In the genomic region with DNA sequence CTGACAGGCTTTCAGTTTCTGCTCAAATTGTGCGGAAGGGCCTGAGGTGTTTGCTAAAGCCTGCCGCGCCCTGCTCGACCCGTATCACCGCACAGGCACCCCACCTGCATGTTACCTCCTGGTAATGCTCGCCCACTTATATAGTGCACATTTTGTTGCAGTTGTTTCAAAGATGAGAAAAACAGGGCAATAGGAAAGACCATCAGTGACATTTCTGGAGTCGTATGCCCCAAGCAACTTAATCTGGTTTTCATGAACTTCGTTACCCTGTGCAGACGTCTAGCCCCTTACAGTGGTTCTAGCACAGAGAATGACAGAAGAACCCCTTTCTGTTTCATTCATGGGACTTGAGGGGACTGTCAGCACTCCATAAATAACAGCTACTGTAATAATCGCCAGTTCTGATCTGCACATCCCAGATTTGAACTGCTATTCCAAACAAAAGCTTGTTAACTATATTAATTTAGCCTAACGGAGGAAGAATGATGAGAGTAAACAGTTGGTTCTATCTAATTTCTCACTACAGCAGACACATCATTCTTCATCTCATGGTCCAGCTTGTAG, we compare ENCODE assay signal across 8 cellular contexts. TPM values are rescaled to one million over a fixed set of nuclear protein-coding genes. Genes with fewer than 3 reads are reported as not detected.
DNase-seq lines count a peak whose midpoint lies in the region; ATAC-seq, FAIRE-seq and TF ChIP-seq lines count a peak whose summit lies in the region.

No MANE protein-coding gene starts in this region.

- WGBS in H9 (ENCODE audit: extremely low coverage, insufficient read length, low lambda C conversion rate), result no CpG with 5 or more reads among the region's 12 CpGs
- WGBS in pancreas, 2 donors, result 9 to 13% methylated on average over 12 of the region's 12 CpGs

- H3K9me3 Mint-ChIP-seq in H9, result no peaks in the 10 kb centered on the region

- H3K27me3 ChIP-seq in H9 (ENCODE audit: insufficient read depth, low read length) (no peaks in the 10 kb centered on the region), endothelial cell of umbilical vein (ENCODE audit: control insufficient read depth in 2 of 2, insufficient read depth in 2 of 2, low read length in 2 of 2) (peaks cover 2 to 14% of the 10 kb centered on the region in 2 experiments), pancreas (no peaks in the 10 kb centered on the region)

- POLR2A ChIA-PET in endothelial cell of umbilical vein (lab: Charles Lee), result no interaction called here

- H3K4me1 Mint-ChIP-seq in H9, result peaks cover 22 to 27% of the 10 kb centered on the region in 2 experiments

- no peak overlapping the region for H2AK5ac ChIP-seq in H9 (ENCODE audit: insufficient read length, low read length)

- H3K4me3 Mint-ChIP-seq in H9, result peak overlapping the region; percentile 82 to 86

- no peak overlapping the region; a peak in 1 of 7 replicates for H3K27ac Mint-ChIP-seq in H9

- no peak overlapping the region for H4K91ac ChIP-seq in H9 (ENCODE audit: insufficient read length, low read depth, low read length)

- H3K9me1 ChIP-seq in endothelial cell of umbilical vein (replicated peaks; ENCODE audit: control insufficient read depth, extremely low read depth, insufficient read depth, low read length), result no peaks in the 10 kb centered on the region

- H4K20me1 ChIP-seq in H9 (ENCODE audit: control insufficient read depth, insufficient read depth, insufficient read length), result no peaks in the 10 kb centered on the region
- no peaks in the 10 kb centered on the region for H4K20me1 ChIP-seq in endothelial cell of umbilical vein (replicated peaks; ENCODE audit: control insufficient read depth, extremely low read depth, insufficient read depth, low read length)

- H3K27ac ChIP-seq in H9 (ENCODE audit: insufficient read length, low read depth, low read length) (no peak overlapping the region), endothelial cell of umbilical vein (ENCODE audit: insufficient read depth, low read depth, low read length) (peak overlapping the region; percentile 57), pancreas (peak overlapping the region; percentile 77 to 98 (median 92))

- no peaks in the 10 kb centered on the region for H3K4me1 ChIP-seq in H9 (ENCODE audit: insufficient read depth, low read length)
- H3K4me1 ChIP-seq in endothelial cell of umbilical vein (ENCODE audit: control insufficient read depth, extremely low read depth, insufficient read depth, low read length), result peaks cover 16% of the 10 kb centered on the region
- peaks cover 0 to 19% (median 17%) of the 10 kb centered on the region in 3 donors for H3K4me1 ChIP-seq in pancreas

- no peak overlapping the region for H2BK15ac ChIP-seq in H9 (ENCODE audit: low read depth, low read length)

- H3K79me2 ChIP-seq in H9 (ENCODE audit: insufficient read depth, low read length), result no peaks in the 10 kb centered on the region
- H3K79me2 ChIP-seq in endothelial cell of umbilical vein (ENCODE audit: control insufficient read depth, insufficient read depth, low read length), result peaks cover 23% of the 10 kb centered on the region

- intact Hi-C loops in endothelial cell of umbilical vein (cut with micrococcal nuclease) (loop anchor here (5.0 kb wide), 1 partner anchor 326 kb away; no protein-coding TSS in a partner anchor), pancreas (cut with DNase I) (no loop called here)

- FAIRE-seq in endothelial cell of umbilical vein (lab: Jason Lieb, UNC) (no peak), pancreas (lab: Jason Lieb, UNC) (no peak)

- no peak overlapping the region for H2BK12ac ChIP-seq in H9 (ENCODE audit: insufficient read length, low read depth, low read length)

- no peak overlapping the region for H3K4ac ChIP-seq in H9 (ENCODE audit: low read depth, low read length)

- no peak overlapping the region for H2BK5ac ChIP-seq in H9 (ENCODE audit: insufficient read length, low read length)

- no peak overlapping the region for H3K18ac ChIP-seq in H9 (ENCODE audit: insufficient read length, low read depth, low read length)

- no peak overlapping the region for H4K5ac ChIP-seq in H9 (ENCODE audit: insufficient read length, low read depth, low read length)

- no TSS peak for BruUV-seq in endothelial cell of umbilical vein (replicated peaks; lab: Mats Ljungman, UMichigan)

- H3K4me2 ChIP-seq in H9 (ENCODE audit: insufficient read depth, insufficient read length, low read length) (peak overlapping the region; percentile 58), endothelial cell of umbilical vein (ENCODE audit: insufficient read depth, low read length) (peak overlapping the region; percentile 89)

- H3K9ac ChIP-seq in H9 (ENCODE audit: extremely low read depth, insufficient read length, low read length) (no peak overlapping the region), endothelial cell of umbilical vein (replicated peaks; ENCODE audit: extremely low read depth, insufficient read depth, low read length) (peak overlapping the region; percentile 79)

- H3K79me1 ChIP-seq in H9 (ENCODE audit: insufficient read depth, low read depth, low read length, poor library complexity, severe bottlenecking), result no peaks in the 10 kb centered on the region

- H3K23me2 ChIP-seq in H9 (ENCODE audit: insufficient read length, low read depth, low read length, poor library complexity, severe bottlenecking), result no peaks in the 10 kb centered on the region

- dilution Hi-C loops in endothelial cell of umbilical vein (cut with MboI; ENCODE audit: extremely low pct_ligation_motif_present, low sequenced_read_pairs), result loop anchor here (25.0 kb wide), 1 partner anchor 344 kb away; no protein-coding TSS in a partner anchor

- H3K56ac ChIP-seq in H9 (ENCODE audit: insufficient read length, low read depth, low read length), result no peak overlapping the region

- H3K36me3 ChIP-seq in endothelial cell of umbilical vein (ENCODE audit: control insufficient read depth in 2 of 2, extremely low read depth in 1 of 2, insufficient read depth in 2 of 2, low read length in 2 of 2) (peaks cover 6 to 11% of the 10 kb centered on the region in 2 experiments), pancreas (peaks cover 0 to 7% (median 0%) of the 10 kb centered on the region in 3 donors)

- no peaks in the 10 kb centered on the region for H3K9me3 ChIP-seq in H9 (ENCODE audit: control insufficient read depth, low read depth, low read length)
- H3K9me3 ChIP-seq in endothelial cell of umbilical vein (replicated peaks; ENCODE audit: control insufficient read depth, insufficient read depth, low read length), result no peaks in the 10 kb centered on the region
- H3K9me3 ChIP-seq in pancreas, result no peaks in the 10 kb centered on the region

- TF ChIP-seq CTCF in H9 (conservative IDR thresholded peaks at IDR 0.05) (no peak), endothelial cell of umbilical vein (IDR thresholded peaks at IDR 0.05; ENCODE audit: extremely low read depth in 1 of 2, insufficient read depth in 1 of 2, low read depth in 1 of 2, low read length in 2 of 2) (no peak), pancreas (IDR thresholded peaks at IDR 0.05) (no peak)

- no peak overlapping the region for H3K14ac ChIP-seq in H9 (ENCODE audit: insufficient read depth, low read length)

- H2BK120ac ChIP-seq in H9 (ENCODE audit: low read depth, low read length, poor library complexity, severe bottlenecking), result no peak overlapping the region

- ATAC-seq in GM18511 (IDR thresholded peaks at IDR 0.05; ENCODE audit: unreplicated experiment), result peak; percentile 26
- no peak for ATAC-seq in pancreas

- no peak for TF ChIP-seq POLR2A in endothelial cell of umbilical vein (IDR thresholded peaks at IDR 0.05; ENCODE audit: low read depth, low read length)

- CTCF ChIA-PET in endothelial cell of umbilical vein (lab: Charles Lee), result interaction anchor here (0.9 to 1.5 kb wide), 8 partner anchors 8 to 1775 kb away, joined by 3 to 5 read pairs (median 4); no protein-coding TSS in a partner anchor

- H2AFZ ChIP-seq in H9 (ENCODE audit: low read length) (no peak overlapping the region), endothelial cell of umbilical vein (ENCODE audit: low read depth, low read length) (peak overlapping the region; percentile 100)

- H3K23ac ChIP-seq in H9 (ENCODE audit: insufficient read length, low read depth, low read length), result no peak overlapping the region

- H4K8ac ChIP-seq in H9 (replicated peaks; ENCODE audit: insufficient read length, low read depth, low read length), result no peak overlapping the region

- DNase-seq in H9 (no peak), NCI-H526 treated with DMSO at 0.1 percent for 48 hours (lab: John Stamatoyannopoulos, UW) (peak; percentile 70), endothelial cell of umbilical vein (ENCODE audit: low read depth, low spot score) (no peak), pancreas (no peak), T1000 (lab: John Stamatoyannopoulos, UW) (no peak), hippocampal formation (lab: John Stamatoyannopoulos, UW) (no peak), NCI-H1417 treated with DMSO at 0.1 percent for 48 hours (lab: John Stamatoyannopoulos, UW) (no peak)

- H2BK20ac ChIP-seq in H9 (ENCODE audit: low read depth, low read length, poor library complexity, severe bottlenecking), result no peak overlapping the region

- H3K4me3 ChIP-seq in endothelial cell of umbilical vein (replicated peaks in 1 of 3; ENCODE audit: insufficient read depth in 1 of 3, low read depth in 1 of 3, low read length in 3 of 3) (peak overlapping the region; percentile 59 to 70 (median 63)), pancreas (peak overlapping the region; percentile 61 to 84 (median 73))

- peaks cover 7 to 22% (median 22%) of the 10 kb centered on the region in 3 experiments; a peak in 5 of 7 replicates for H3K36me3 Mint-ChIP-seq in H9 (ENCODE audit: insufficient read depth in 1 of 3, low read depth in 3 of 3)

- peaks cover 9% of the 10 kb centered on the region for H3K27me3 Mint-ChIP-seq in H9 (ENCODE audit: low read depth)

- H3T11ph ChIP-seq in H9 (ENCODE audit: low read length), result no peak overlapping the region

TF ChIP-seq in endothelial cell of umbilical vein, 7 proteins besides CTCF, POLR2A, EP300 and RAD21 (continues in another document):
- no peak for TF ChIP-seq MAX (IDR thresholded peaks at IDR 0.05; ENCODE audit: insufficient read depth, insufficient read length)
- no peak for TF ChIP-seq FOS (IDR thresholded peaks at IDR 0.05; ENCODE audit: borderline replicate concordance, insufficient read depth, low read length)
- no peak for TF ChIP-seq JUN (IDR thresholded peaks at IDR 0.05; ENCODE audit: borderline replicate concordance, insufficient read depth, insufficient read length, low read depth)

RNA-seq across cellular contexts. Expression of gene DCTD, which starts 0.9 kb away (rescaled TPM):
- total RNA-seq in H9 (2021), result 95.5 and 100 TPM in 2 replicates
- total RNA-seq in endothelial cell of umbilical vein, result 106 and 111 TPM in 2 replicates
- polyA plus RNA-seq in endothelial cell of umbilical vein, result 93.1 and 105 TPM in 2 replicates
- 97.1 and 97.8 TPM in 2 replicates for polyA plus RNA-seq in endothelial cell of umbilical vein (2011; cell fraction: cytosol; rRNA removed)
- 129 and 145 TPM in 2 replicates for polyA plus RNA-seq in endothelial cell of umbilical vein (2011; cell fraction: nucleus; rRNA removed)
- polyA plus RNA-seq in endothelial cell of umbilical vein (2012), result 111 and 134 TPM in 2 replicates
- polyA minus RNA-seq in endothelial cell of umbilical vein, result 83.2 and 85.4 TPM in 2 replicates
- polyA minus RNA-seq in endothelial cell of umbilical vein (2011; cell fraction: cytosol; rRNA and poly(A)+ RNA removed), result 17.5 TPM
- 36.2 and 47.3 TPM in 2 replicates for polyA minus RNA-seq in endothelial cell of umbilical vein (2011; cell fraction: nucleus; rRNA and poly(A)+ RNA removed)
- total RNA-seq in pancreas, result 10 to 100 TPM; 42.0 to 65.2 (median 48.8) TPM
- 10 to 100 TPM; 28.0 to 41.6 TPM for polyA plus RNA-seq in pancreas
